ENCODE assay signal across 14 cellular contexts in the genomic region with DNA sequence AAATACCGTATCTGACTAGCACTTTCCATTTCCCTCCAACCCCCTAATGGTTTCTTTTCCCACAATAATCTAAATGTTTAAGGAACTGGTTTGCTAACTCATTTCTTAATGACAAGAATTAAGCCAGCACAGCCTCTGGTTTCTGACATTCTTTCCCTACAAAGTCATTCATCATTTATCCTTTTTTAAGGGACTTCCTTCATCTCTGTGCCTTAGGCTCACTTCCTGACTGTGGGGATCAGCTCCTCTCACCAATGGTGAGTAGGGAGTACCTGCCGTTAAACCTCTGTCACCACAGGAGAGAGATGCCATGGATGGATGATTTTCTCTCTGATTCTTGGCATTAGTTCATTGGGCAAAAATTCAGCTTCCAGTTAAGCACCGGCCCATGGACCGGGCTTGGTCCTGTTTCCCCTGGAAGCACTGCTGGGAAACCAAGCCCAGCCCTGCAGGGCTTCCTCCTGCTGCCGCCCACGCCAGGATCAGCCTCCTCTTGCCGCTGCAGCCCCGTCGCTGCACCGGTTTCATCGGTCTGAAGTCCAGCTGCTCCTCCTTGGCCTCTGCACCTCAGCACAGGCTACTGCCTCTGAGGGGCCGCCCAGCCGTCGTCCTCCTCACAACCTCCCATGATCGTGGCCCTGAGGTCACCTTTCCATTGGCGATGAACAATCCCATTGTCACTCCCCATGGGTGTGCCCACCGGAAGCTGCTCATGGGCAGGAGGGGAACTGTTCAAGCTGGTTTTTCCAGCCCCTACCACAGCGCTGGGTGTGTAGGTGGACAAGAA.
A peak's percentile ranks its signal among the peaks of the same experiment; 100 is the strongest.
DNase-seq lines count a peak whose midpoint lies in the region; ATAC-seq, FAIRE-seq and TF ChIP-seq lines count a peak whose summit lies in the region.
"Had no signal": no experiment of that assay in that cellular context is flagged by ENCODE, and none has a peak within 500 bp of the region (broad histone marks: within the 10 kb centered on the region; RNA-seq: fewer than 3 reads in every experiment).

No MANE protein-coding gene starts in this region.

- intact Hi-C loops in right lobe of liver (cut with DNase I) = no loop called here

- no peak for TF ChIP-seq POLR2A in right lobe of liver (IDR thresholded peaks at IDR 0.05)

- TF ChIP-seq CTCF in D721Med (IDR thresholded peaks at IDR 0.05; ENCODE audit: insufficient read depth, missing control alignments) (no peak), chondrocyte (IDR thresholded peaks at IDR 0.05) (no peak), right lobe of liver (IDR thresholded peaks at IDR 0.05) (no peak)

- peak; percentile 21 for FAIRE-seq in D721Med (lab: Jason Lieb, UNC)
- FAIRE-seq: G401.6 had no signal

- 55% methylated on average over 9 of the region's 18 CpGs for WGBS in right lobe of liver (ENCODE audit: insufficient coverage, low coverage, low lambda C conversion rate, missing lambda C conversion rate)

- no peaks in the 10 kb centered on the region for H3K36me3 Mint-ChIP-seq in chondrocyte (ENCODE audit: low read depth)
- H3K36me3 Mint-ChIP-seq: memory B cell had no signal

- H3K27me3 ChIP-seq in right lobe of liver (no peaks in the 10 kb centered on the region), SJCRH30 (no peaks in the 10 kb centered on the region)
- H3K27me3 ChIP-seq: ovary had no signal

- ATAC-seq in right lobe of liver = peak; percentile 37 to 72 (median 44)

- peak overlapping the region; percentile 22 for H3K4me3 Mint-ChIP-seq in chondrocyte (ENCODE audit: unreplicated experiment)
- H3K4me3 Mint-ChIP-seq: memory B cell had no signal

- H3K4me1 ChIP-seq in right lobe of liver (peaks cover 0 to 4% (median 0%) of the 10 kb centered on the region in 4 donors), SJCRH30 (no peaks in the 10 kb centered on the region)

- no peak overlapping the region for H3K4me3 ChIP-seq in right lobe of liver
- no peak overlapping the region for H3K4me3 ChIP-seq in SJCRH30
- H3K4me3 ChIP-seq: ovary had no signal

- no peak overlapping the region for H3K27ac ChIP-seq in right lobe of liver
- H3K27ac ChIP-seq in SJCRH30 = no peak overlapping the region
- H3K27ac ChIP-seq: heart right ventricle, ovary had no signal

- no peaks in the 10 kb centered on the region for H3K9me3 Mint-ChIP-seq in chondrocyte (ENCODE audit: low read depth)

- H3K9me3 ChIP-seq in right lobe of liver (no peaks in the 10 kb centered on the region), SJCRH30 (replicated peaks) (no peaks in the 10 kb centered on the region)
- H3K9me3 ChIP-seq: heart right ventricle, ovary had no signal

- H3K4me1 Mint-ChIP-seq in chondrocyte (ENCODE audit: low read depth) = peaks cover 10% of the 10 kb centered on the region
- H3K4me1 Mint-ChIP-seq: memory B cell had no signal

- no peaks in the 10 kb centered on the region for H3K27me3 Mint-ChIP-seq in chondrocyte (ENCODE audit: low read depth)

- H3K36me3 ChIP-seq in right lobe of liver (no peaks in the 10 kb centered on the region), SJCRH30 (no peaks in the 10 kb centered on the region)
- H3K36me3 ChIP-seq: heart right ventricle, ovary had no signal

- DNase-seq in D721Med (ENCODE audit: insufficient read length, low spot score) (no peak), NCI-H146 (lab: John Stamatoyannopoulos, UW) (peak; percentile 94), chondrocyte (ENCODE audit: low spot score) (peak; percentile 53), right lobe of liver (no peak), activated gamma-delta T cell (lab: John Stamatoyannopoulos, UW) (no peak), SJCRH30 (no peak), NCI-H2081 treated with DMSO at 0.1 percent for 48 hours (lab: John Stamatoyannopoulos, UW) (no peak)
- no peak for DNase-seq in stimulated activated CD4-positive, alpha-beta T cell treated with anti-CD3 and anti-CD28 coated beads, Interleukin-2, amount 100 ng/mL, for 48 hours
- DNase-seq: dermis blood vessel endothelial cell, heart right ventricle, ovary, SHP77 treated with DMSO at 0.1 percent for 48 hours had no signal

- no peak overlapping the region for H3K27ac Mint-ChIP-seq in chondrocyte (ENCODE audit: unreplicated experiment)
- H3K27ac Mint-ChIP-seq: memory B cell had no signal

Comparison
In these comparisons a context has a peak if more than half of its experiments do, and no peak if none do; other contexts are left out.
1. DNase-seq: peak in NCI-H146 (single experiment) and chondrocyte (single experiment); none in D721Med (single experiment), right lobe of liver (0 of 3), activated gamma-delta T cell (single experiment), stimulated activated CD4-positive, alpha-beta T cell treated with anti-CD3 and anti-CD28 coated beads, Interleukin-2, amount 100 ng/mL, for 48 hours (0 of 2), SJCRH30 (0 of 2) and NCI-H2081 treated with DMSO at 0.1 percent for 48 hours (single experiment).